ENCODE assay signal across 9 cellular contexts in genomic region chr1:54500030-54500389, GRCh38. TPM values are rescaled to one million over a fixed set of nuclear protein-coding genes. Genes with fewer than 3 reads are reported as not detected.
DNase-seq lines count a peak whose midpoint lies in the region; ATAC-seq and TF ChIP-seq lines count a peak whose summit lies in the region.
"Had no signal": no experiment of that assay in that cellular context is flagged by ENCODE, and none has a peak within 500 bp of the region (broad histone marks: within the 10 kb centered on the region; RNA-seq: fewer than 3 reads in every experiment).

No MANE protein-coding gene starts in this region.

- no peak overlapping the region for H3K27ac Mint-ChIP-seq in activated T-cell treated with anti-CD3 and anti-CD28 coated beads, Interleukin-2, amount 50 U/mL, for 24 hours
- H3K27ac Mint-ChIP-seq in activated T-helper 1 cell treated with anti-CD3 and anti-CD28 coated beads, Interleukin-12 subunit alpha, Interleukin-12 subunit beta, Interleukin-2, Interleukin-4 antibody, amounts not matched to agents 30 ng/mL and 10 ng/mL and 1 ng/mL, durations not matched to agents 14 hours and 24 hours and 36 hours = no peak overlapping the region
- no peak overlapping the region for H3K27ac Mint-ChIP-seq in immature natural killer cell

- H3K4me3 ChIP-seq in thoracic aorta = peak overlapping the region; percentile 74

- no peaks in the 10 kb centered on the region for H3K9me3 Mint-ChIP-seq in activated T-cell treated with anti-CD3 and anti-CD28 coated beads, Interleukin-2, amount 50 U/mL, for 24 hours
- no peaks in the 10 kb centered on the region for H3K9me3 Mint-ChIP-seq in activated T-helper 1 cell treated with anti-CD3 and anti-CD28 coated beads, Interleukin-12 subunit alpha, Interleukin-12 subunit beta, Interleukin-2, Interleukin-4 antibody, amounts not matched to agents 30 ng/mL and 10 ng/mL and 1 ng/mL, durations not matched to agents 14 hours and 24 hours and 36 hours
- H3K9me3 Mint-ChIP-seq in immature natural killer cell = no peaks in the 10 kb centered on the region

- peak overlapping the region; percentile 42 for H3K4me3 Mint-ChIP-seq in activated T-cell treated with anti-CD3 and anti-CD28 coated beads, Interleukin-2, amount 50 U/mL, for 24 hours
- peak overlapping the region; percentile 57 for H3K4me3 Mint-ChIP-seq in activated T-helper 1 cell treated with anti-CD3 and anti-CD28 coated beads, Interleukin-12 subunit alpha, Interleukin-12 subunit beta, Interleukin-2, Interleukin-4 antibody, amounts not matched to agents 30 ng/mL and 10 ng/mL and 1 ng/mL, durations not matched to agents 14 hours and 24 hours and 36 hours
- H3K4me3 Mint-ChIP-seq in immature natural killer cell = peak overlapping the region in 3 of 5 donors; percentile 44 to 64 (median 51)

- no peaks in the 10 kb centered on the region for H3K36me3 ChIP-seq in thoracic aorta

- no peaks in the 10 kb centered on the region for H3K36me3 Mint-ChIP-seq in activated T-cell treated with anti-CD3 and anti-CD28 coated beads, Interleukin-2, amount 50 U/mL, for 24 hours (ENCODE audit: low read depth)
- no peaks in the 10 kb centered on the region for H3K36me3 Mint-ChIP-seq in activated T-helper 1 cell treated with anti-CD3 and anti-CD28 coated beads, Interleukin-12 subunit alpha, Interleukin-12 subunit beta, Interleukin-2, Interleukin-4 antibody, amounts not matched to agents 30 ng/mL and 10 ng/mL and 1 ng/mL, durations not matched to agents 14 hours and 24 hours and 36 hours (ENCODE audit: low read depth)
- no peaks in the 10 kb centered on the region for H3K36me3 Mint-ChIP-seq in immature natural killer cell

- H3K27ac ChIP-seq in thoracic aorta = no peak overlapping the region

- H3K9me3 ChIP-seq in thoracic aorta = peaks cover 4% of the 10 kb centered on the region

- no peaks in the 10 kb centered on the region for H3K27me3 ChIP-seq in thoracic aorta (replicated peaks; ENCODE audit: insufficient read depth)

- ATAC-seq in thoracic aorta (ENCODE audit: insufficient number of reproducible peaks, low FRiP score, low read depth) (no peak), HG02840 (IDR thresholded peaks at IDR 0.05; ENCODE audit: low FRiP score, unreplicated experiment) (no peak), HG03457 (IDR thresholded peaks at IDR 0.05; ENCODE audit: unreplicated experiment) (no peak)

- TF ChIP-seq CTCF in thoracic aorta (IDR thresholded peaks at IDR 0.05) = no peak

- peaks cover 49% of the 10 kb centered on the region for H3K27me3 Mint-ChIP-seq in activated T-cell treated with anti-CD3 and anti-CD28 coated beads, Interleukin-2, amount 50 U/mL, for 24 hours
- peaks cover 53% of the 10 kb centered on the region for H3K27me3 Mint-ChIP-seq in activated T-helper 1 cell treated with anti-CD3 and anti-CD28 coated beads, Interleukin-12 subunit alpha, Interleukin-12 subunit beta, Interleukin-2, Interleukin-4 antibody, amounts not matched to agents 30 ng/mL and 10 ng/mL and 1 ng/mL, durations not matched to agents 14 hours and 24 hours and 36 hours (ENCODE audit: insufficient read depth)
- H3K27me3 Mint-ChIP-seq in immature natural killer cell (ENCODE audit: low read depth in 3 of 3) = peaks cover 10 to 25% (median 14%) of the 10 kb centered on the region in 3 donors

- H3K4me1 ChIP-seq in thoracic aorta (ENCODE audit: control insufficient read depth in 1 of 2, low read depth in 2 of 2) = peaks cover 3 to 13% of the 10 kb centered on the region in 2 donors

- intact Hi-C loops in activated T-helper 1 cell treated with anti-CD3 and anti-CD28 coated beads, Interleukin-12 subunit alpha, Interleukin-12 subunit beta, Interleukin-2, Interleukin-4 antibody, amounts not matched to agents 30 ng/mL and 10 ng/mL and 1 ng/mL, durations not matched to agents 14 hours and 24 hours and 36 hours (cut with micrococcal nuclease) = no loop called here

- peaks cover 10% of the 10 kb centered on the region for H3K4me1 Mint-ChIP-seq in activated T-cell treated with anti-CD3 and anti-CD28 coated beads, Interleukin-2, amount 50 U/mL, for 24 hours (ENCODE audit: low read depth)
- peaks cover 11% of the 10 kb centered on the region for H3K4me1 Mint-ChIP-seq in activated T-helper 1 cell treated with anti-CD3 and anti-CD28 coated beads, Interleukin-12 subunit alpha, Interleukin-12 subunit beta, Interleukin-2, Interleukin-4 antibody, amounts not matched to agents 30 ng/mL and 10 ng/mL and 1 ng/mL, durations not matched to agents 14 hours and 24 hours and 36 hours (ENCODE audit: low read depth)
- H3K4me1 Mint-ChIP-seq in immature natural killer cell = peaks cover 8 to 13% of the 10 kb centered on the region in 2 donors

- DNase-seq in activated T-cell treated with anti-CD3 and anti-CD28 coated beads, Interleukin-2, amount 50 U/mL, for 24 hours = no peak
- DNase-seq in activated T-cell treated with anti-CD3 and anti-CD28 coated beads for 4 hours (no peak), immature natural killer cell (no peak), thoracic aorta (ENCODE audit: low spot score) (no peak), NCI-H446 (lab: John Stamatoyannopoulos, UW) (no peak)
- no peak for DNase-seq in activated T-helper 1 cell treated with anti-CD3 and anti-CD28 coated beads, Interleukin-12 subunit alpha, Interleukin-12 subunit beta, Interleukin-2, Interleukin-4 antibody, amounts not matched to agents 30 ng/mL and 10 ng/mL and 1 ng/mL, durations not matched to agents 14 hours and 24 hours and 36 hours (ENCODE audit: low spot score)
- DNase-seq: stimulated activated naive CD4-positive, alpha-beta T cell treated with Interleukin-2 at 50 U/mL for 16 hours had no signal

RNA-seq across cellular contexts. Expression of gene ACOT11, which starts 48.0 kb away (rescaled TPM):
- 0.91 and 2.1 TPM in 2 replicates for total RNA-seq in activated T-helper 1 cell treated with anti-CD3 and anti-CD28 coated beads, Interleukin-12 subunit alpha, Interleukin-12 subunit beta, Interleukin-2, Interleukin-4 antibody, amounts not matched to agents 30 ng/mL and 10 ng/mL and 1 ng/mL, durations not matched to agents 14 hours and 24 hours and 36 hours
- under 1 TPM in 2 of 3 donors, not detected in 1; 0.27 to 0.44 TPM for polyA plus RNA-seq in immature natural killer cell
- total RNA-seq in thoracic aorta = 10 to 100 TPM; 19.3 to 23.6 TPM
